Comparison of ENCODE assay signal across 18 cellular contexts in the genomic region with DNA sequence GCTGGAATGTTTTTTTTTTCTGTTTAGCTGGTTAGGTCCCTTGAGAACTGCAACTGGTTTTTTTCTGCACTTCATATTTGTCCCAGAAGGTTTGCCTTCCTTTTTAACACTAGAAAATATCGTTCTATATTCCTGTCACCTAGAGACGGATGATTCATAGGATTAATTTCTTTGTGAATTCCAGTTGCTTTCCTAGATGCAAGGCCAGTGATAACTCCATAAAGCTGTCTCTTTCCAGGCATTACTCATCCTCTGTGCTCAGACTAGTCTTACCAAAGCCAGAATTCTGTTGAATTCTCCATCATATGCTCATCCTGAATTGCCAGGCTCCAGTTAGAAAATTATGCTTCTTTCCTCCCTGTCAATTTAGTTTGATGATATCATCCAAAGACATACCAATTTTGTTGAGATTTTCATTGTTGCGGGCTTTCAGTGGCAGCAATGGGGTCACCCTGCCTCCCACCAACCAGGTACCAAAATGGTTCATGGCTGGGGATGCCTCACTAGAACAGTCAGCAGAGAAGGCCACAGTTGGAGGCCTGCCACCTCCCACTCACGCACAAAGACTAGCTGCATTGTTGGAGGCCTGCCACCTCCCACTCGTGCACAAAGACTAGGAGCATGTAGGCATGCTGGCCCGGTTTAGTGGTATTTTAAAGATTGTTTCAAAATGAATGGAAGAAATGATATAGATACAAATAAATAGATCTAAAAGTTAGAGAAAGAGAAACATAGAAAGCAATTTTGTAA. TPM values are rescaled to one million over a fixed set of nuclear protein-coding genes. Genes with fewer than 3 reads are reported as not detected.
DNase-seq lines count a peak whose midpoint lies in the region; ATAC-seq and TF ChIP-seq lines count a peak whose summit lies in the region.
"Had no signal": no experiment of that assay in that cellular context is flagged by ENCODE, and none has a peak within 500 bp of the region (broad histone marks: within the 10 kb centered on the region; RNA-seq: fewer than 3 reads in every experiment).

No MANE protein-coding gene starts in this region.

- H2AK5ac ChIP-seq in mesenchymal stem cell (ENCODE audit: low read length, severe bottlenecking), result no peak overlapping the region

- no peak overlapping the region for H3K18ac ChIP-seq in mesenchymal stem cell (ENCODE audit: low read depth in 1 of 2, low read length in 2 of 2)

- CTCF ChIA-PET in AG04449 (lab: Yijun Ruan, JAX), result interaction anchor here (1.0 to 10.1 kb wide), 3 partner anchors 12 to 64 kb away, joined by 3 to 77 read pairs (median 3); no protein-coding TSS in a partner anchor

- no peak overlapping the region for H4K91ac ChIP-seq in mesenchymal stem cell (ENCODE audit: low read length)

- H3K4me2 ChIP-seq in mesenchymal stem cell (ENCODE audit: low read length, poor library complexity, severe bottlenecking), result no peak overlapping the region

- H3K14ac ChIP-seq in mesenchymal stem cell (ENCODE audit: low read length in 2 of 2), result no peak overlapping the region

- H2BK12ac ChIP-seq in mesenchymal stem cell (ENCODE audit: low read length in 2 of 2), result no peak overlapping the region

- POLR2A ChIA-PET in AG04449 (lab: Yijun Ruan, JAX), result interaction anchor here (1.1 kb wide), 1 partner anchor 22 kb away, joined by 4 read pairs; a partner anchor contains a TSS

- H3K4ac ChIP-seq in mesenchymal stem cell (ENCODE audit: low read depth in 1 of 2, low read length in 2 of 2), result no peak overlapping the region

- in situ Hi-C loops in brain microvascular endothelial cell (cut with HindIII; ENCODE audit: low pct_ligation_motif_present, low sequenced_read_pairs), result no loop called here

- H2BK120ac ChIP-seq in mesenchymal stem cell (ENCODE audit: low read depth, low read length), result no peak overlapping the region

- H2AFZ ChIP-seq in mesenchymal stem cell (ENCODE audit: low read depth, low read length), result no peak overlapping the region
- H2AFZ ChIP-seq: parathyroid adenoma had no signal

- no peak for ATAC-seq in activated CD4-positive, CD25-positive, alpha-beta regulatory T cell treated with anti-CD3 and anti-CD28 coated beads, Interleukin-2, amount 50 U/mL, for 24 hours

- peak; percentile 58 for DNase-seq in AG04449 (ENCODE audit: low read depth, low spot score)
- DNase-seq in HT1080 (ENCODE audit: low read depth), result peak; percentile 56
- DNase-seq in brain microvascular endothelial cell, result peak; percentile 80
- no peak for DNase-seq in mesenchymal stem cell
- no peak for DNase-seq in GM10266 (ENCODE audit: extremely low spot score)
- no peak for DNase-seq in UCSD-AML1 (lab: John Stamatoyannopoulos, UW; ENCODE audit: unreplicated experiment)
- no peak for DNase-seq in 8988T
- DNase-seq: activated T-cell treated with anti-CD3 and anti-CD28 coated beads, Interleukin-2, amount 50 U/mL, for 24 hours; aorta; BE2C; DMS79 treated with DMSO at 0.1 percent for 48 hours; NCI-H187; NK-92 treated with Interleukin-12 subunit alpha and Interleukin-12 subunit beta, amount 100 ng/mL, for 24 hours had no signal

- H2BK15ac ChIP-seq in mesenchymal stem cell (ENCODE audit: low read depth, poor library complexity, severe bottlenecking), result no peak overlapping the region

- H4K8ac ChIP-seq in mesenchymal stem cell (ENCODE audit: low read length), result no peak overlapping the region

- H3K4me1 ChIP-seq in mesenchymal stem cell (ENCODE audit: control insufficient read depth, insufficient read depth, low read depth, low read length), result peaks cover 3% of the 10 kb centered on the region
- H3K4me1 ChIP-seq: BE2C, parathyroid adenoma, vagina had no signal

- peak overlapping the region; percentile 15 for H3K9ac ChIP-seq in mesenchymal stem cell (ENCODE audit: low read length)
- H3K9ac ChIP-seq: parathyroid adenoma had no signal

- TF ChIP-seq CTCF in AG04449 (IDR thresholded peaks at IDR 0.05; ENCODE audit: insufficient read depth, low read length, missing control alignments), result no peak
- TF ChIP-seq CTCF in brain microvascular endothelial cell (IDR thresholded peaks at IDR 0.05; ENCODE audit: low read depth, low read length, missing control alignments), result no peak
- TF ChIP-seq CTCF in GM10266 (IDR thresholded peaks at IDR 0.05; ENCODE audit: control insufficient read depth, insufficient read depth, low read depth, missing control alignments), result no peak

- H3K27ac ChIP-seq in brain microvascular endothelial cell, result peak overlapping the region; percentile 64
- H3K27ac ChIP-seq in mesenchymal stem cell (ENCODE audit: low read length, poor library complexity, severe bottlenecking), result no peak overlapping the region
- H3K27ac ChIP-seq: parathyroid adenoma, SK-N-MC, vagina had no signal

- no peak overlapping the region for H2BK5ac ChIP-seq in mesenchymal stem cell (ENCODE audit: low read depth, low read length, poor library complexity, severe bottlenecking)

- no peaks in the 10 kb centered on the region for H3K9me3 ChIP-seq in mesenchymal stem cell (ENCODE audit: control insufficient read depth, low read length)
- H3K9me3 ChIP-seq: BE2C, vagina had no signal

- peaks cover 1% of the 10 kb centered on the region for H3K79me1 ChIP-seq in mesenchymal stem cell (replicated peaks; ENCODE audit: low read length, poor library complexity, severe bottlenecking)

- H3K27me3 ChIP-seq in brain microvascular endothelial cell (replicated peaks), result no peaks in the 10 kb centered on the region
- no peaks in the 10 kb centered on the region for H3K27me3 ChIP-seq in mesenchymal stem cell (ENCODE audit: control insufficient read depth in 1 of 2, insufficient read depth in 1 of 2, low read length in 2 of 2)
- H3K27me3 ChIP-seq: BE2C, vagina had no signal

- H3K4me3 ChIP-seq in AG04449 (ENCODE audit: low read depth, low read length) (no peak overlapping the region), brain microvascular endothelial cell (ENCODE audit: low read depth, low read length) (no peak overlapping the region), mesenchymal stem cell (ENCODE audit: insufficient read depth in 1 of 2, low read depth in 1 of 2, low read length in 2 of 2) (no peak overlapping the region)
- H3K4me3 ChIP-seq: SK-N-MC, vagina had no signal

- 88% methylated on average over 6 of the region's 6 CpGs for WGBS in mesenchymal stem cell

- H3K36me3 ChIP-seq in brain microvascular endothelial cell (replicated peaks) (no peaks in the 10 kb centered on the region), mesenchymal stem cell (ENCODE audit: control insufficient read depth in 1 of 2, insufficient read depth in 2 of 2, low read depth in 1 of 2, low read length in 2 of 2) (no peaks in the 10 kb centered on the region)
- H3K36me3 ChIP-seq: BE2C, vagina had no signal

- no peak overlapping the region for H3K23ac ChIP-seq in mesenchymal stem cell (ENCODE audit: low read length in 2 of 2)

RNA-seq across cellular contexts. Expression of a gene that starts 8.5 kb away (rescaled TPM):
- 0.03 TPM in 1 of 2 replicates, not detected in the other for total RNA-seq in HT1080 (2014; rRNA removed; shearing (Covaris generic))
- polyA plus RNA-seq in HT1080 (2015; cell fraction: cytosol; rRNA removed), result 0.02 TPM in 1 of 2 replicates, not detected in the other
- polyA plus RNA-seq in HT1080 (2015; cell fraction: nucleus; rRNA removed), result 0.07 and 0.09 TPM in 2 replicates
- polyA plus RNA-seq in mesenchymal stem cell (2013, experiment 1 of 2), result 0.03 TPM
- polyA plus RNA-seq in mesenchymal stem cell (2013, experiment 2 of 2), result 0.01 TPM
- total RNA-seq: aorta, lung microvascular endothelial cell, vagina had no signal
- polyA plus RNA-seq: aorta had no signal

RNA-seq across cellular contexts. Expression of a gene that starts 22.1 kb away (rescaled TPM):
- 23.0 and 25.2 TPM in 2 replicates for total RNA-seq in HT1080 (2014; rRNA removed; shearing (Covaris generic))
- polyA plus RNA-seq in HT1080 (2015; cell fraction: cytosol; rRNA removed), result 15.7 and 16.1 TPM in 2 replicates
- polyA plus RNA-seq in HT1080 (2015; cell fraction: nucleus; rRNA removed), result 14.8 and 15.3 TPM in 2 replicates
- 10.3 TPM for polyA plus RNA-seq in mesenchymal stem cell (2013, experiment 1 of 2)
- polyA plus RNA-seq in mesenchymal stem cell (2013, experiment 2 of 2), result 10.9 TPM

RNA-seq across cellular contexts. Expression of a gene that starts 22.4 kb away (rescaled TPM):
- 6.8 and 7.8 TPM in 2 replicates for total RNA-seq in HT1080 (2014; rRNA removed; shearing (Covaris generic))
- polyA plus RNA-seq in HT1080 (2015; cell fraction: cytosol; rRNA removed), result 6.1 and 7.3 TPM in 2 replicates
- 14.2 and 14.6 TPM in 2 replicates for polyA plus RNA-seq in HT1080 (2015; cell fraction: nucleus; rRNA removed)
- 5.5 TPM for polyA plus RNA-seq in mesenchymal stem cell (2013, experiment 1 of 2)
- polyA plus RNA-seq in mesenchymal stem cell (2013, experiment 2 of 2), result 5.8 TPM

RNA-seq across cellular contexts. Expression of a gene that starts 59.3 kb away (rescaled TPM):
- total RNA-seq in HT1080 (2014; rRNA removed; shearing (Covaris generic)), result not detected in 2 replicates
- polyA plus RNA-seq in HT1080 (2015; cell fraction: cytosol; rRNA removed), result not detected in 2 replicates
- polyA plus RNA-seq in HT1080 (2015; cell fraction: nucleus; rRNA removed), result not detected in 2 replicates
- not detected for polyA plus RNA-seq in mesenchymal stem cell (2013, experiment 1 of 2)
- 0.03 TPM for polyA plus RNA-seq in mesenchymal stem cell (2013, experiment 2 of 2)
- total RNA-seq: aorta, vagina had no signal

Comparison
In these comparisons a context has a peak if more than half of its experiments do, and no peak if none do; other contexts are left out.
1. DNase-seq: peak in AG04449 (single experiment), HT1080 (single experiment) and brain microvascular endothelial cell (single experiment); none in mesenchymal stem cell (single experiment), GM10266 (single experiment), UCSD-AML1 (single experiment) and 8988T (single experiment).